Comparison of ENCODE assay signal across 26 cellular contexts in genomic region chr3:37680393-37680792, GRCh38.
DNase-seq lines count a peak whose midpoint lies in the region; ATAC-seq, FAIRE-seq and TF ChIP-seq lines count a peak whose summit lies in the region.
"Had no signal": no experiment of that assay in that cellular context is flagged by ENCODE, and none has a peak within 500 bp of the region (broad histone marks: within the 10 kb centered on the region; RNA-seq: fewer than 3 reads in every experiment).

No MANE protein-coding gene starts in this region.

- no peak overlapping the region for H3K4me3 ChIP-seq in coronary artery
- H3K4me3 ChIP-seq in left ventricle myocardium inferior: no peak overlapping the region
- no peak overlapping the region for H3K4me3 ChIP-seq in pancreas
- no peak overlapping the region for H3K4me3 ChIP-seq in upper lobe of right lung
- no peak overlapping the region for H3K4me3 ChIP-seq in mucosa of descending colon
- H3K4me3 ChIP-seq: breast epithelium, colonic mucosa, K562, Peyer's patch, SJCRH30 had no signal

- H3K27me3 Mint-ChIP-seq in WTC11 (ENCODE audit: low read depth): no peaks in the 10 kb centered on the region

- DNase-seq in coronary artery (ENCODE audit: low spot score) (peak; percentile 56), left ventricle myocardium inferior (no peak), pancreas (no peak), upper lobe of right lung (no peak), mucosa of descending colon (no peak), WTC11 (ENCODE audit: low spot score) (no peak)
- no peak for DNase-seq in effector CD8-positive, alpha-beta T cell (lab: John Stamatoyannopoulos, UW)
- DNase-seq: activated CD4-positive, alpha-beta memory T cell treated with anti-CD3 and anti-CD28 coated beads for 36 hours; activated naive CD8-positive, alpha-beta T cell treated with anti-CD3 and anti-CD28 coated beads, Interleukin-2, amount 10 ng/mL, durations not matched to agents 7 days and 5 days; CD4-positive, CD25-positive, alpha-beta regulatory T cell; colonic mucosa; EL; glutamatergic neuron; GOT3; midbrain; MM.1S; NCI-H1417 treated with DMSO at 0.1 percent for 48 hours; NCI-H2107; NCI-H510A; Peyer's patch; SJCRH30; T-cell had no signal

- no peak overlapping the region for H3K27ac Mint-ChIP-seq in WTC11
- H3K27ac Mint-ChIP-seq: activated CD4-positive, alpha-beta memory T cell treated with anti-CD3 and anti-CD28 coated beads for 36 hours; activated naive CD8-positive, alpha-beta T cell treated with anti-CD3 and anti-CD28 coated beads, Interleukin-2, amount 10 ng/mL, durations not matched to agents 7 days and 5 days; T-cell had no signal

- H3K9me3 Mint-ChIP-seq in WTC11: no peaks in the 10 kb centered on the region
- H3K9me3 Mint-ChIP-seq: activated CD4-positive, alpha-beta memory T cell treated with anti-CD3 and anti-CD28 coated beads for 36 hours; activated naive CD8-positive, alpha-beta T cell treated with anti-CD3 and anti-CD28 coated beads, Interleukin-2, amount 10 ng/mL, durations not matched to agents 7 days and 5 days; CD4-positive, CD25-positive, alpha-beta regulatory T cell; T-cell had no signal

- POLR2A ChIA-PET in WTC11 (lab: Charles Lee): interaction anchor here (0.5 kb wide), 1 partner anchor 16 kb away, joined by 3 read pairs; no protein-coding TSS in a partner anchor

- H3K4me1 ChIP-seq in left ventricle myocardium inferior (peaks cover 25% of the 10 kb centered on the region), pancreas (peaks cover 6 to 27% (median 13%) of the 10 kb centered on the region in 3 donors), upper lobe of right lung (peaks cover 9% of the 10 kb centered on the region), mucosa of descending colon (ENCODE audit: low read depth) (peaks cover 12% of the 10 kb centered on the region)
- H3K4me1 ChIP-seq: breast epithelium, SJCRH30 had no signal

- no peaks in the 10 kb centered on the region for H3K36me3 Mint-ChIP-seq in WTC11
- H3K36me3 Mint-ChIP-seq: activated CD4-positive, alpha-beta memory T cell treated with anti-CD3 and anti-CD28 coated beads for 36 hours; activated naive CD8-positive, alpha-beta T cell treated with anti-CD3 and anti-CD28 coated beads, Interleukin-2, amount 10 ng/mL, durations not matched to agents 7 days and 5 days; CD4-positive, CD25-positive, alpha-beta regulatory T cell; T-cell had no signal

- no peak overlapping the region for H3K4me3 Mint-ChIP-seq in WTC11
- H3K4me3 Mint-ChIP-seq: activated CD4-positive, alpha-beta memory T cell treated with anti-CD3 and anti-CD28 coated beads for 36 hours; activated naive CD8-positive, alpha-beta T cell treated with anti-CD3 and anti-CD28 coated beads, Interleukin-2, amount 10 ng/mL, durations not matched to agents 7 days and 5 days; CD4-positive, CD25-positive, alpha-beta regulatory T cell; T-cell had no signal

- H3K27me3 ChIP-seq in left ventricle myocardium inferior (ENCODE audit: low read depth) (no peaks in the 10 kb centered on the region), pancreas (no peaks in the 10 kb centered on the region), upper lobe of right lung (no peaks in the 10 kb centered on the region)
- H3K27me3 ChIP-seq: breast epithelium, colonic mucosa, Peyer's patch, SJCRH30 had no signal

- H3K27ac ChIP-seq in coronary artery (peak overlapping the region; percentile 3 to 65), left ventricle myocardium inferior (replicated peaks) (peak overlapping the region; percentile 49), pancreas (peak overlapping the region in 1 of 4 donors; percentile 7), upper lobe of right lung (no peak overlapping the region)
- H3K27ac ChIP-seq: colonic mucosa, SJCRH30 had no signal

- peaks cover 16% of the 10 kb centered on the region for H3K36me3 ChIP-seq in left ventricle myocardium inferior
- no peaks in the 10 kb centered on the region for H3K36me3 ChIP-seq in pancreas
- peaks cover 7% of the 10 kb centered on the region for H3K36me3 ChIP-seq in upper lobe of right lung
- H3K36me3 ChIP-seq in mucosa of descending colon (ENCODE audit: low read depth): no peaks in the 10 kb centered on the region
- H3K36me3 ChIP-seq: breast epithelium, colonic mucosa, Peyer's patch, SJCRH30 had no signal

- TF ChIP-seq CTCF in coronary artery (IDR thresholded peaks at IDR 0.05): no peak
- no peak for TF ChIP-seq CTCF in left ventricle myocardium inferior (IDR thresholded peaks at IDR 0.05; ENCODE audit: borderline replicate concordance)
- no peak for TF ChIP-seq CTCF in pancreas (IDR thresholded peaks at IDR 0.05)
- TF ChIP-seq CTCF in upper lobe of right lung (IDR thresholded peaks at IDR 0.05): no peak
- TF ChIP-seq CTCF in mucosa of descending colon (IDR thresholded peaks at IDR 0.05): no peak
- no peak for TF ChIP-seq CTCF in WTC11 (IDR thresholded peaks at IDR 0.05)

- FAIRE-seq in pancreas (lab: Jason Lieb, UNC): peak; percentile 67
- FAIRE-seq: D721Med, K562 had no signal

- no peaks in the 10 kb centered on the region for H3K4me1 Mint-ChIP-seq in WTC11
- H3K4me1 Mint-ChIP-seq: activated naive CD8-positive, alpha-beta T cell treated with anti-CD3 and anti-CD28 coated beads, Interleukin-2, amount 10 ng/mL, durations not matched to agents 7 days and 5 days; CD4-positive, CD25-positive, alpha-beta regulatory T cell; T-cell had no signal

- CTCF ChIA-PET in WTC11 (lab: Charles Lee): interaction anchor here (0.6 kb wide), 1 partner anchor 479 kb away, joined by 8 read pairs; no protein-coding TSS in a partner anchor

- intact Hi-C loops in left ventricle myocardium inferior (cut with micrococcal nuclease): no loop called here
- intact Hi-C loops in pancreas (cut with DNase I): no loop called here
- intact Hi-C loops in upper lobe of right lung (cut with DNase I): no loop called here
- intact Hi-C loops in mucosa of descending colon (cut with DNase I, micrococcal nuclease): no loop called here

- H3K9me3 ChIP-seq in left ventricle myocardium inferior (replicated peaks) (no peaks in the 10 kb centered on the region), pancreas (no peaks in the 10 kb centered on the region), upper lobe of right lung (no peaks in the 10 kb centered on the region), mucosa of descending colon (no peaks in the 10 kb centered on the region)
- H3K9me3 ChIP-seq: breast epithelium, colonic mucosa, Peyer's patch, SJCRH30 had no signal

- peak in 3 of 4 donors; percentile 60 to 68 (median 65) for ATAC-seq in pancreas
- peak; percentile 69 for ATAC-seq in upper lobe of right lung
- ATAC-seq in mucosa of descending colon: no peak
- ATAC-seq in WTC11: no peak
- ATAC-seq: activated CD4-positive, CD25-positive, alpha-beta regulatory T cell treated with anti-CD3 and anti-CD28 coated beads, Interleukin-2, amount 50 U/mL, for 24 hours; K562; T-cell had no signal

TF ChIP-seq in WTC11, 78 proteins besides CTCF, POLR2A, EP300 and RAD21 (continues in another document):
- TF ChIP-seq NFE2L1 (CRISPR knock-in tag; IDR thresholded peaks at IDR 0.05) (no peak), FOXP1 (CRISPR knock-in tag; IDR thresholded peaks at IDR 0.05; ENCODE audit: borderline replicate concordance) (no peak), ZNF263 (CRISPR knock-in tag; IDR thresholded peaks at IDR 0.05; ENCODE audit: low read depth) (no peak), SMAD4 (CRISPR knock-in tag; IDR thresholded peaks at IDR 0.05) (no peak), SMAD3 (CRISPR knock-in tag; IDR thresholded peaks at IDR 0.05; ENCODE audit: borderline replicate concordance) (no peak), FOXJ3 (CRISPR knock-in tag; IDR thresholded peaks at IDR 0.05; ENCODE audit: borderline replicate concordance) (no peak), CBFB (CRISPR knock-in tag; IDR thresholded peaks at IDR 0.05; ENCODE audit: low read depth) (no peak), ZNF219 (CRISPR knock-in tag; IDR thresholded peaks at IDR 0.05; ENCODE audit: borderline replicate concordance) (no peak), NR2C2 (CRISPR knock-in tag; IDR thresholded peaks at IDR 0.05) (no peak), EMX1 (CRISPR knock-in tag; IDR thresholded peaks at IDR 0.05) (no peak), ATF2 (CRISPR knock-in tag; IDR thresholded peaks at IDR 0.05; ENCODE audit: borderline replicate concordance, low read depth) (no peak), NR3C1 (CRISPR knock-in tag; conservative IDR thresholded peaks at IDR 0.05; ENCODE audit: low read depth) (no peak), TCF7 (CRISPR knock-in tag; IDR thresholded peaks at IDR 0.05; ENCODE audit: low read depth) (no peak)
- TF ChIP-seq, protein P1, sequence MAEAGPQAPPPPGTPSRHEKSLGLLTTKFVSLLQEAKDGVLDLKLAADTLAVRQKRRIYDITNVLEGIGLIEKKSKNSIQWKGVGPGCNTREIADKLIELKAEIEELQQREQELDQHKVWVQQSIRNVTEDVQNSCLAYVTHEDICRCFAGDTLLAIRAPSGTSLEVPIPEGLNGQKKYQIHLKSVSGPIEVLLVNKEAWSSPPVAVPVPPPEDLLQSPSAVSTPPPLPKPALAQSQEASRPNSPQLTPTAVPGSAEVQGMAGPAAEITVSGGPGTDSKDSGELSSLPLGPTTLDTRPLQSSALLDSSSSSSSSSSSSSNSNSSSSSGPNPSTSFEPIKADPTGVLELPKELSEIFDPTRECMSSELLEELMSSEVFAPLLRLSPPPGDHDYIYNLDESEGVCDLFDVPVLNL (CRISPR knock-in tag; IDR thresholded peaks at IDR 0.05; ENCODE audit: borderline replicate concordance, low read depth): no peak
- TF ChIP-seq, protein P2, sequence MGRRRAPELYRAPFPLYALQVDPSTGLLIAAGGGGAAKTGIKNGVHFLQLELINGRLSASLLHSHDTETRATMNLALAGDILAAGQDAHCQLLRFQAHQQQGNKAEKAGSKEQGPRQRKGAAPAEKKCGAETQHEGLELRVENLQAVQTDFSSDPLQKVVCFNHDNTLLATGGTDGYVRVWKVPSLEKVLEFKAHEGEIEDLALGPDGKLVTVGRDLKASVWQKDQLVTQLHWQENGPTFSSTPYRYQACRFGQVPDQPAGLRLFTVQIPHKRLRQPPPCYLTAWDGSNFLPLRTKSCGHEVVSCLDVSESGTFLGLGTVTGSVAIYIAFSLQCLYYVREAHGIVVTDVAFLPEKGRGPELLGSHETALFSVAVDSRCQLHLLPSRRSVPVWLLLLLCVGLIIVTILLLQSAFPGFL (CRISPR knock-in tag; IDR thresholded peaks at IDR 0.05; ENCODE audit: borderline replicate concordance): no peak

Comparison
In these comparisons a context has a peak if more than half of its experiments do, and no peak if none do; other contexts are left out.
1. ATAC-seq: peak in pancreas (3 of 4) and upper lobe of right lung (single experiment); none in mucosa of descending colon (single experiment) and WTC11 (single experiment).